7 cellular contexts compared by ENCODE assay signal in the genomic region with DNA sequence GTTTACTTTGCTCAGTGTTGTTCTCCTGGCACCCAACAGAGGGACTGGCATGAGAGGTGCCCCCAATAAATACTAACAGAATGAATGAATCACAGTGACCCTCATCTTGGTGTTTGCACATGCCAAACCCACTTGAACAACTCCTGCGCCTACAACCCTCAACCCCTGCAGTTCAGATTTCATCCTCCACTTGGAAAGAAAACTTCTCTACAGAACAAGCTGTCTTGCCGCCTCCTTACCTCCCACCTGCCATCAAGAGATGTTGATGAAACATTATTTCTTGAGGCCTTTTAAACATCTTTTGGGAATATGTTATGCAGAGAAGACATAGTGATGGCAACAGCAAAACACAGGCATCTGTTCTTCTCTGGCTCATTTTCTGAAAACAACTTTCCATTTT.
"Had no signal": no experiment of that assay in that cellular context is flagged by ENCODE, and none has a peak within 500 bp of the region (broad histone marks: within the 10 kb centered on the region; RNA-seq: fewer than 3 reads in every experiment).

No MANE protein-coding gene starts in this region.

- DNase-seq: H9, HCEC 1CT, HFFc6, KBM-7 had no signal

- H3K9ac ChIP-seq: KMS-11 had no signal

- H2AFZ ChIP-seq: GM23338 had no signal

- H3K4me2 ChIP-seq: GM23338, KMS-11 had no signal

- H3K4me3 ChIP-seq: GM23338 had no signal

- H3K27ac ChIP-seq: HL-60, KMS-11 had no signal
